In genomic region chr10:26810435-26811026, GRCh38 we compare ENCODE assay signal across 22 cellular contexts. TPM values are rescaled to one million over a fixed set of nuclear protein-coding genes. Genes with fewer than 3 reads are reported as not detected.
A peak's percentile ranks its signal among the peaks of the same experiment; 100 is the strongest.
DNase-seq lines count a peak whose midpoint lies in the region; ATAC-seq, FAIRE-seq and TF ChIP-seq lines count a peak whose summit lies in the region.
"Had no signal": no experiment of that assay in that cellular context is flagged by ENCODE, and none has a peak within 500 bp of the region (broad histone marks: within the 10 kb centered on the region; RNA-seq: fewer than 3 reads in every experiment).

No MANE protein-coding gene starts in this region.

- peaks cover 8% of the 10 kb centered on the region; the same call in 1 of the 2 replicates for H4K20me1 ChIP-seq in K562 (replicated peaks; ENCODE audit: control insufficient read depth, insufficient read depth, low read length)
- H4K20me1 ChIP-seq in smooth muscle cell (ENCODE audit: low read depth), result peaks cover 98% of the 10 kb centered on the region

- POLR2A ChIA-PET in K562 (lab: Yijun Ruan, JAX), result interaction anchor here (0.5 to 1.3 kb wide), 3 partner anchors 12 to 35 kb away, joined by 3 read pairs; no protein-coding TSS in a partner anchor

- TF ChIP-seq EP300 in K562 (IDR thresholded peaks at IDR 0.05; ENCODE audit: low read length), result peak; percentile 44

- H3K27ac ChIP-seq in K562 (ENCODE audit: extremely low read depth, low read depth, low read length), result peak overlapping the region; percentile 50; the same call in 2 of the 3 replicates
- no peak overlapping the region for H3K27ac ChIP-seq in smooth muscle cell (ENCODE audit: low read depth)
- no peak overlapping the region for H3K27ac ChIP-seq in gastrocnemius medialis
- H3K27ac ChIP-seq: BLaER1 treated with 17β-estradiol and CSF1 and Interleukin-3, amounts not matched to agents 10 nM and 100 nM; SJCRH30 had no signal

- FAIRE-seq in K562 (lab: Jason Lieb, UNC), result peak; percentile 83
- FAIRE-seq: GM19239, H1 had no signal

- no peak overlapping the region for H3K4me3 ChIP-seq in NB4 (ENCODE audit: low read depth, low read length)
- no peak overlapping the region for H3K4me3 ChIP-seq in K562
- no peak overlapping the region for H3K4me3 ChIP-seq in smooth muscle cell
- no peak overlapping the region for H3K4me3 ChIP-seq in gastrocnemius medialis
- H3K4me3 ChIP-seq: BLaER1 treated with 17β-estradiol and CSF1 and Interleukin-3, amounts not matched to agents 10 nM and 100 nM; MG63; SJCRH30 had no signal

- CTCF ChIA-PET in K562 (lab: Yijun Ruan, JAX; ENCODE audit: low intra/inter-chr PET ratio), result no interaction called here

- H3K4me1 ChIP-seq in K562 (replicated peaks in 1 of 2; ENCODE audit: control insufficient read depth in 2 of 2, insufficient read depth in 2 of 2, low read length in 2 of 2) (0 out of 5 replicates have a peak, but pooled peaks cover 0 to 3% of the 10 kb centered on the region in 2 experiments), smooth muscle cell (ENCODE audit: low read depth) (peaks cover 6% of the 10 kb centered on the region), gastrocnemius medialis (peaks cover 0 to 14% of the 10 kb centered on the region in 2 donors)
- H3K4me1 ChIP-seq: SJCRH30 had no signal

- H3K27me3 ChIP-seq in K562 (ENCODE audit: control insufficient read depth in 2 of 2, insufficient read depth in 2 of 2, low read length in 2 of 2) (no peaks in the 10 kb centered on the region), smooth muscle cell (ENCODE audit: low read depth) (no peaks in the 10 kb centered on the region), gastrocnemius medialis (no peaks in the 10 kb centered on the region)
- H3K27me3 ChIP-seq: BLaER1 treated with 17β-estradiol and CSF1 and Interleukin-3, amounts not matched to agents 10 nM and 100 nM; MG63; SJCRH30 had no signal

- WGBS in K562 (ENCODE audit: insufficient coverage, low coverage, missing lambda C conversion rate), result 18% methylated on average over 7 of the region's 7 CpGs
- 51% methylated on average over 7 of the region's 7 CpGs for WGBS in smooth muscle cell (ENCODE audit: low lambda C conversion rate)

- peaks cover 4% of the 10 kb centered on the region for H3F3A ChIP-seq in smooth muscle cell (ENCODE audit: low read depth)

- peak; percentile 54 for DNase-seq in DMS 273 (lab: John Stamatoyannopoulos, UW; ENCODE audit: unreplicated experiment)
- peak; percentile 24 for DNase-seq in ELR (ENCODE audit: low read depth)
- DNase-seq in NB4 (ENCODE audit: low read depth), result peak; percentile 10
- peak in 3 of 4 experiments; percentile 25 to 58 (median 30) for DNase-seq in K562 (ENCODE audit: extremely low read depth in 1 of 4, low spot score in 3 of 4)
- DNase-seq in DMS153 (lab: John Stamatoyannopoulos, UW), result no peak
- no peak for DNase-seq in NCI-H510A (lab: John Stamatoyannopoulos, UW)
- no peak for DNase-seq in smooth muscle cell (lab: John Stamatoyannopoulos, UW; ENCODE audit: unreplicated experiment)
- DNase-seq in gastrocnemius medialis, result no peak
- DNase-seq: CD8-positive, alpha-beta T cell; DMS79 treated with DMSO at 0.1 percent for 48 hours; GF-D8; Karpas-422; MG63; NCI-H1105 treated with DMSO at 0.1 percent for 48 hours; NCI-H1694; NCI-H2107; NCI-H345; NCI-H526; SJCRH30 had no signal

- H3K36me3 ChIP-seq in K562 (ENCODE audit: control insufficient read depth, insufficient read depth, low read length) (no peaks in the 10 kb centered on the region), smooth muscle cell (ENCODE audit: low read depth) (no peaks in the 10 kb centered on the region), gastrocnemius medialis (no peaks in the 10 kb centered on the region)
- H3K36me3 ChIP-seq: MG63 had no signal

- H3K9me1 ChIP-seq in K562 (ENCODE audit: control insufficient read depth, insufficient read depth, low read length), result no peaks in the 10 kb centered on the region

- BruUV-seq in K562 (replicated peaks; lab: Mats Ljungman, UMichigan), result no TSS peak

- TF ChIP-seq RAD21 in K562 (CRISPR knock-in tag; conservative IDR thresholded peaks at IDR 0.05 in 1 of 2, IDR thresholded peaks at IDR 0.05 in 1 of 2), result no peak

- TF ChIP-seq CTCF in NB4 (IDR thresholded peaks at IDR 0.05; ENCODE audit: low read depth, low read length), result no peak
- TF ChIP-seq CTCF in K562 (IDR thresholded peaks at IDR 0.05 in 2 of 3, conservative IDR thresholded peaks at IDR 0.05 in 1 of 3; ENCODE audit: insufficient read depth in 2 of 3, low read depth in 1 of 3, low read length in 3 of 3), result no peak
- no peak for TF ChIP-seq CTCF in smooth muscle cell (IDR thresholded peaks at IDR 0.05; ENCODE audit: borderline replicate concordance, insufficient read depth, poor library complexity, severe bottlenecking)
- no peak for TF ChIP-seq CTCF in gastrocnemius medialis (IDR thresholded peaks at IDR 0.05 in 4 of 5, conservative IDR thresholded peaks at IDR 0.05 in 1 of 5)

- H3K4me2 ChIP-seq in K562 (ENCODE audit: insufficient read depth, low read length) (0 out of 2 replicates have a peak overlapping the region, but pooled peaks have one; percentile 28), smooth muscle cell (no peak overlapping the region)

- no peaks in the 10 kb centered on the region for H3K9me3 ChIP-seq in K562 (replicated peaks; ENCODE audit: control insufficient read depth, insufficient read depth, low read depth, low read length)
- no peaks in the 10 kb centered on the region for H3K9me3 ChIP-seq in smooth muscle cell (replicated peaks; ENCODE audit: low read depth)
- H3K9me3 ChIP-seq in gastrocnemius medialis, result no peaks in the 10 kb centered on the region
- H3K9me3 ChIP-seq: MG63, SJCRH30 had no signal

- H2AFZ ChIP-seq in K562 (ENCODE audit: low read depth, low read length) (0 out of 2 replicates have a peak overlapping the region, but pooled peaks have one; percentile 0), smooth muscle cell (ENCODE audit: low read depth) (no peak overlapping the region)

- no peak for TF ChIP-seq POLR2A in NB4 (IDR thresholded peaks at IDR 0.05; ENCODE audit: extremely low read depth, insufficient read length)
- no peak for TF ChIP-seq POLR2A in K562 (conservative IDR thresholded peaks at IDR 0.05)
- TF ChIP-seq POLR2A in gastrocnemius medialis (IDR thresholded peaks at IDR 0.05), result no peak

- peak; percentile 87 for ATAC-seq in K562
- ATAC-seq in gastrocnemius medialis, result no peak
- ATAC-seq: CD8-positive, alpha-beta T cell had no signal

- intact Hi-C loops in K562 (cut with micrococcal nuclease) (no loop called here), gastrocnemius medialis (cut with DNase I; ENCODE audit: low total_unique reads) (no loop called here)

- H3K9ac ChIP-seq in K562 (ENCODE audit: insufficient read depth in 1 of 2, low read depth in 2 of 2, low read length in 2 of 2) (no peak overlapping the region), smooth muscle cell (ENCODE audit: low read depth) (no peak overlapping the region)
- H3K9ac ChIP-seq: BLaER1 treated with 17β-estradiol and CSF1 and Interleukin-3, amounts not matched to agents 10 nM and 100 nM had no signal

- in situ Hi-C loops in K562 (cut with MboI), result no loop called here
- in situ Hi-C loops in gastrocnemius medialis (cut with MboI; ENCODE audit: low sequenced_read_pairs in 4 of 4), result no loop called here

- H3K79me2 ChIP-seq in K562 (ENCODE audit: control insufficient read depth, insufficient read depth, low read length) (peaks cover 59% of the 10 kb centered on the region), smooth muscle cell (ENCODE audit: low read depth) (peaks cover 95% of the 10 kb centered on the region)

TF ChIP-seq in K562, 482 proteins besides CTCF, POLR2A, EP300 and RAD21 (continues in another document):
- TF ChIP-seq C11orf30 (IDR thresholded peaks at IDR 0.05; ENCODE audit: low read depth), result peak; percentile 91
- peak; percentile 82 to 88 for TF ChIP-seq FOXA3 (CRISPR knock-in tag; conservative IDR thresholded peaks at IDR 0.05 in 1 of 2, IDR thresholded peaks at IDR 0.05 in 1 of 2)
- no peak for TF ChIP-seq TFAM (CRISPR knock-in tag; conservative IDR thresholded peaks at IDR 0.05)
- peak; percentile 99 to 100 for TF ChIP-seq FOXK2 (conservative IDR thresholded peaks at IDR 0.05 in 1 of 2, IDR thresholded peaks at IDR 0.05 in 1 of 2; ENCODE audit: low read depth in 2 of 2)
- peak; percentile 35; the same call in 1 of the 2 replicates for TF ChIP-seq ATF7 (IDR thresholded peaks at IDR 0.05)
- TF ChIP-seq VEZF1 (CRISPR knock-in tag; IDR thresholded peaks at IDR 0.05), result peak; percentile 21; the same call in 1 of the 2 replicates
- TF ChIP-seq BMI1 (IDR thresholded peaks at IDR 0.05; ENCODE audit: low read length), result no peak

RNA-seq across cellular contexts. Expression of gene ABI1, which starts 50.2 kb away (rescaled TPM):
- 18.6 and 42.7 TPM in 2 replicates for total RNA-seq in K562 (2011; cell fraction: chromatin; rRNA removed; ENCODE audit: low replicate concordance)
- total RNA-seq in K562 (2011; cell fraction: nucleolus; rRNA removed), result 9.8 and 10.5 TPM in 2 replicates
- total RNA-seq in K562 (2011; cell fraction: nucleoplasm; rRNA removed), result 17.5 and 23.7 TPM in 2 replicates
- total RNA-seq in K562 (2014; rRNA removed) (26.6 and 28.7 TPM in 2 replicates), K562 (2014; rRNA removed; fragmentation: Illumina TruSeq; extraction: Trizol) (39.0 and 46.8 TPM in 2 replicates), K562 (2015; rRNA removed; fragmentation: Illumina TruSeq; extraction: Trizol) (38.0 and 41.5 TPM in 2 replicates), K562 (2021) (32.4 and 35.0 TPM in 2 replicates), smooth muscle cell (51.4 and 67.1 TPM in 2 replicates), gastrocnemius medialis (10 to 100 TPM; 20.9 to 32.6 (median 28.3) TPM)
- polyA plus RNA-seq in K562 (2011; rRNA removed) (37.8 and 47.3 TPM in 2 replicates), K562 (2014; fragmentation: Illumina TruSeq; extraction: Trizol) (40.6 and 48.2 TPM in 2 replicates), K562 (2014; fragmentation: Nextera tagmentation; extraction: Ambion mirVana) (10 to 100 TPM; 39.0 to 52.3 TPM), K562 (2014; rRNA removed) (22.1 and 23.8 TPM in 2 replicates), smooth muscle cell (40.3 and 52.2 TPM in 2 replicates)
- 25.1 and 32.8 TPM in 2 replicates for polyA plus RNA-seq in K562 (2011; cell fraction: cytosol; rRNA removed)
- polyA plus RNA-seq in K562 (2011; cell fraction: nucleus; rRNA removed), result 20.0 and 28.9 TPM in 2 replicates
- polyA plus RNA-seq in K562 (2012), result 33.7 and 35.1 TPM in 2 replicates
- polyA minus RNA-seq in K562 (2011; rRNA and poly(A)+ RNA removed), result 42.7 and 51.0 TPM in 2 replicates
- 13.0 and 18.2 TPM in 2 replicates for polyA minus RNA-seq in K562 (2011; cell fraction: cytosol; rRNA and poly(A)+ RNA removed)
- polyA minus RNA-seq in K562 (2011; cell fraction: nucleus; rRNA and poly(A)+ RNA removed), result 17.9 and 34.8 TPM in 2 replicates

Comparison
In these comparisons a context has a peak if more than half of its experiments do, and no peak if none do; other contexts are left out.
1. DNase-seq: peak in DMS 273 (single experiment), ELR (single experiment), NB4 (single experiment) and K562 (3 of 4); none in DMS153 (single experiment), NCI-H510A (single experiment), smooth muscle cell (single experiment) and gastrocnemius medialis (0 of 2).